In the genomic region with DNA sequence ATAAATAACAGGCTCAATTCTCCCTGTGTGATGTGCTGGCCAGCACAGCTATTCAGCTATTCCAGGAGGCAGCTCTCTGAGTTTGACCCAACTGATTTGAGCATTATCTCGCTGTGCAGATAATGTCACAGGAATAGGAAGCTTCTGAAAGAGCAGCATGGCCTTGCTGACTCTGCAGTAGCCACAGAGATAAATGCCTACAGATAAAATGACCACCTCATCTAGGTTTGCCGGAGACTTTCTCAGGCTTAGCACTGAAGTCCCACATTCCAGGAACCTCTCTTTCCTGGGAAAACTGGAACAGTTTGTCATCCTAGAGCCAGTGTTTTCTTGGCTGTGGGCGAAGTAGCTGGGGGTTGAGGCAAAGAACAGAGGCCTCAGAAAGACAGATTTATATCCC, we compare ENCODE assay signal across 1 cellular context.
TF ChIP-seq lines count a peak whose summit lies in the region.

No MANE protein-coding gene starts in this region.

TF ChIP-seq in GM12878, 131 proteins besides CTCF, POLR2A, EP300 and RAD21 (continued from another document):
- TF ChIP-seq POLR2AphosphoS5 (IDR thresholded peaks at IDR 0.05; ENCODE audit: low read length) = 0 out of 2 replicates have a peak, but pooled peaks have one; percentile 54
